Comparison of ENCODE assay signal across 12 cellular contexts in genomic region chr11:117201516-117201866, GRCh38. TPM values are rescaled to one million over a fixed set of nuclear protein-coding genes. Genes with fewer than 3 reads are reported as not detected.
DNase-seq lines count a peak whose midpoint lies in the region; ATAC-seq and TF ChIP-seq lines count a peak whose summit lies in the region.
"Had no signal": no experiment of that assay in that cellular context is flagged by ENCODE, and none has a peak within 500 bp of the region (broad histone marks: within the 10 kb centered on the region; RNA-seq: fewer than 3 reads in every experiment).

No MANE protein-coding gene starts in this region.

- DNase-seq in AG04450 (ENCODE audit: low read depth, low spot score) (no peak), right atrium auricular region (ENCODE audit: low spot score) (no peak), AG08395 (ENCODE audit: low spot score) (no peak)
- no peak for DNase-seq in activated naive CD8-positive, alpha-beta T cell treated with anti-CD3 and anti-CD28 coated beads, Interleukin-2, amount 50 U/mL, for 24 hours
- DNase-seq in activated naive CD4-positive, alpha-beta T cell treated with Interleukin-2 at 50 U/mL for 16 hours: no peak
- DNase-seq: activated T-cell treated with anti-CD3 and anti-CD28 coated beads, Interleukin-2, amount 50 U/mL, for 72 hours; effector CD4-positive, alpha-beta T cell; NCI-H446 treated with DMSO at 0.1 percent for 48 hours; WERI-Rb-1 had no signal

- peak overlapping the region; percentile 88 for H3K4me3 ChIP-seq in AG04450 (ENCODE audit: low read depth, low read length)
- H3K4me3 ChIP-seq in right atrium auricular region: peak overlapping the region; percentile 58 to 62
- peak overlapping the region; percentile 86 for H3K4me3 ChIP-seq in rectal smooth muscle tissue (ENCODE audit: low read length)

- WGBS in adipose tissue, 3 donors: 47 to 55% (median 50%) methylated on average over 9 of the region's 9 CpGs

- POLR2A ChIA-PET in AG04450 (lab: Yijun Ruan, JAX): interaction anchor here (0.5 to 2.6 kb wide), 5 partner anchors 10 to 58 kb away, joined by 3 to 12 read pairs (median 3); partner anchors contain the start of genes PAFAH1B2 and SIDT2

- H3K4me1 ChIP-seq in right atrium auricular region (peaks cover 0 to 79% of the 10 kb centered on the region in 2 donors), rectal smooth muscle tissue (ENCODE audit: control insufficient read depth, insufficient read depth, low read length) (peaks cover 40% of the 10 kb centered on the region)

- H3K27me3 Mint-ChIP-seq in activated naive CD8-positive, alpha-beta T cell treated with anti-CD3 and anti-CD28 coated beads, Interleukin-2, amount 50 U/mL, for 24 hours: no peaks in the 10 kb centered on the region

- H3K27ac ChIP-seq in AG04450 (ENCODE audit: low read depth, low read length) (peak overlapping the region; percentile 96), adipose tissue (ENCODE audit: low read depth, low read length) (peak overlapping the region; percentile 19), right atrium auricular region (peak overlapping the region; percentile 86 to 88), rectal smooth muscle tissue (ENCODE audit: low read depth, low read length) (peak overlapping the region; percentile 99)
- H3K27ac ChIP-seq: WERI-Rb-1 had no signal

- H3K9ac ChIP-seq in rectal smooth muscle tissue (ENCODE audit: low read length): peak overlapping the region; percentile 93

- no peak overlapping the region for H3K4me3 Mint-ChIP-seq in activated naive CD8-positive, alpha-beta T cell treated with anti-CD3 and anti-CD28 coated beads, Interleukin-2, amount 50 U/mL, for 24 hours
- H3K4me3 Mint-ChIP-seq: activated T-cell treated with anti-CD3 and anti-CD28 coated beads, Interleukin-2, amount 50 U/mL, for 72 hours had no signal

- H3K4me1 Mint-ChIP-seq in activated naive CD8-positive, alpha-beta T cell treated with anti-CD3 and anti-CD28 coated beads, Interleukin-2, amount 50 U/mL, for 24 hours: no peaks in the 10 kb centered on the region

- H3K9me3 Mint-ChIP-seq in activated naive CD8-positive, alpha-beta T cell treated with anti-CD3 and anti-CD28 coated beads, Interleukin-2, amount 50 U/mL, for 24 hours: no peaks in the 10 kb centered on the region
- H3K9me3 Mint-ChIP-seq: activated T-cell treated with anti-CD3 and anti-CD28 coated beads, Interleukin-2, amount 50 U/mL, for 72 hours had no signal

- H3K36me3 Mint-ChIP-seq in activated naive CD8-positive, alpha-beta T cell treated with anti-CD3 and anti-CD28 coated beads, Interleukin-2, amount 50 U/mL, for 24 hours (ENCODE audit: low read depth): peaks cover 6% of the 10 kb centered on the region

- H3K27me3 ChIP-seq in AG04450 (ENCODE audit: control insufficient read depth, insufficient read depth, low read length) (no peaks in the 10 kb centered on the region), right atrium auricular region (no peaks in the 10 kb centered on the region), rectal smooth muscle tissue (ENCODE audit: control insufficient read depth, insufficient read depth, low read length) (no peaks in the 10 kb centered on the region)

- H3K27ac Mint-ChIP-seq in activated naive CD8-positive, alpha-beta T cell treated with anti-CD3 and anti-CD28 coated beads, Interleukin-2, amount 50 U/mL, for 24 hours: no peak overlapping the region

- peaks cover 62% of the 10 kb centered on the region for H3K36me3 ChIP-seq in right atrium auricular region
- peaks cover 48% of the 10 kb centered on the region for H3K36me3 ChIP-seq in rectal smooth muscle tissue (ENCODE audit: control insufficient read depth, insufficient read depth, low read length)

- CTCF ChIA-PET in AG04450 (lab: Charles Lee): interaction anchor here (1.3 to 3.4 kb wide), 2 partner anchors 21 to 25 kb away, joined by 3 to 9 read pairs; no protein-coding TSS in a partner anchor

- H3K9me3 ChIP-seq in AG04450 (ENCODE audit: control insufficient read depth, insufficient read depth, low read length) (no peaks in the 10 kb centered on the region; the same call in 1 of the 2 replicates), right atrium auricular region (no peaks in the 10 kb centered on the region)

- no peak for TF ChIP-seq CTCF in AG04450 (IDR thresholded peaks at IDR 0.05; ENCODE audit: low read depth, low read length)
- TF ChIP-seq CTCF in right atrium auricular region (IDR thresholded peaks at IDR 0.05): no peak

- no peak for ATAC-seq in esophagus mucosa
- no peak for ATAC-seq in activated naive CD8-positive, alpha-beta T cell treated with anti-CD3 and anti-CD28 coated beads, Interleukin-2, amount 50 U/mL, for 24 hours
- ATAC-seq: activated T-cell treated with anti-CD3 and anti-CD28 coated beads, Interleukin-2, amount 50 U/mL, for 72 hours had no signal

RNA-seq across cellular contexts. Expression of gene TAGLN, which starts 2.3 kb away (rescaled TPM):
- polyA plus RNA-seq in AG04450 (2011; rRNA removed) (3,100 and 3,444 TPM in 2 replicates), adipose tissue (1,000 to 10,000 TPM in 2 of 3 donors, 100 to 1,000 TPM in 1; 106 to 1,292 (median 1,213) TPM)
- 838 and 956 TPM in 2 replicates for polyA minus RNA-seq in AG04450 (2011; rRNA and poly(A)+ RNA removed)
- total RNA-seq in right atrium auricular region (1,000 to 10,000 TPM in 1 of 2 donors, 100 to 1,000 TPM in 1; 442 to 1,859 TPM), esophagus mucosa (55.9 TPM)

RNA-seq across cellular contexts. Expression of gene SIDT2, which starts 22.9 kb away (rescaled TPM):
- polyA plus RNA-seq in AG04450 (2011; rRNA removed): 32.5 and 45.0 TPM in 2 replicates
- polyA minus RNA-seq in AG04450 (2011; rRNA and poly(A)+ RNA removed): 59.4 and 84.3 TPM in 2 replicates
- 10 to 100 TPM; 52.6 to 93.2 (median 54.5) TPM for polyA plus RNA-seq in adipose tissue
- 10 to 100 TPM; 19.1 to 33.0 TPM for total RNA-seq in right atrium auricular region
- total RNA-seq in esophagus mucosa: 9.8 TPM

RNA-seq across cellular contexts. Expression of gene PCSK7, which starts 30.4 kb away (rescaled TPM):
- polyA plus RNA-seq in AG04450 (2011; rRNA removed) (23.5 and 26.9 TPM in 2 replicates), adipose tissue (10 to 100 TPM; 12.5 to 35.5 (median 20.1) TPM)
- polyA minus RNA-seq in AG04450 (2011; rRNA and poly(A)+ RNA removed): 35.1 and 40.0 TPM in 2 replicates
- total RNA-seq in right atrium auricular region (10 to 100 TPM; 25.3 to 32.8 TPM), esophagus mucosa (44.4 TPM)

RNA-seq across cellular contexts. Expression of gene RNF214, which starts 31.0 kb away (rescaled TPM):
- polyA plus RNA-seq in AG04450 (2011; rRNA removed): 15.1 and 15.2 TPM in 2 replicates
- polyA minus RNA-seq in AG04450 (2011; rRNA and poly(A)+ RNA removed): 42.4 and 52.5 TPM in 2 replicates
- polyA plus RNA-seq in adipose tissue: 10 to 100 TPM in 2 of 3 donors, 1 to 10 TPM in 1; 9.4 to 17.0 (median 11.5) TPM
- total RNA-seq in right atrium auricular region: 10 to 100 TPM; 11.0 to 11.5 TPM
- total RNA-seq in esophagus mucosa: 13.7 TPM

RNA-seq across cellular contexts. Expression of gene PAFAH1B2, which starts 57.4 kb away (rescaled TPM):
- polyA plus RNA-seq in AG04450 (2011; rRNA removed) (46.1 and 48.8 TPM in 2 replicates), adipose tissue (10 to 100 TPM in 2 of 3 donors, 1 to 10 TPM in 1; 8.1 to 35.5 (median 22.2) TPM)
- 171 and 207 TPM in 2 replicates for polyA minus RNA-seq in AG04450 (2011; rRNA and poly(A)+ RNA removed)
- total RNA-seq in right atrium auricular region (10 to 100 TPM; 41.1 to 65.8 TPM), esophagus mucosa (50.9 TPM)

Comparison
In these comparisons a context has a peak if more than half of its experiments do, and no peak if none do; other contexts are left out.
1. H3K27ac ChIP-seq: peak in every context shown above with its lines; median percentile 99 in rectal smooth muscle tissue; 96 in AG04450; 87 in right atrium auricular region; 19 in adipose tissue.